35 cellular contexts compared by ENCODE assay signal in genomic region chr7:4214501-4215155, GRCh38.
"Had no signal": no experiment of that assay in that cellular context is flagged by ENCODE, and none has a peak within 500 bp of the region (broad histone marks: within the 10 kb centered on the region; RNA-seq: fewer than 3 reads in every experiment).

No MANE protein-coding gene starts in this region.

- H3K27ac Mint-ChIP-seq: activated B cell treated with CpG ODN at 0.5 μM for 24 hours; activated CD4-positive, alpha-beta memory T cell treated with anti-CD3 and anti-CD28 coated beads, Interleukin-2, amount 10 ng/mL, durations not matched to agents 7 days and 5 days; activated CD4-positive, alpha-beta T cell treated with anti-CD3 and anti-CD28 coated beads, Interleukin-2, amount 10 ng/mL, durations not matched to agents 7 days and 5 days; activated CD8-positive, alpha-beta memory T cell treated with anti-CD3 and anti-CD28 coated beads, Interleukin-2, amount 10 ng/mL, durations not matched to agents 7 days and 5 days; activated CD8-positive, alpha-beta T cell treated with anti-CD3 and anti-CD28 coated beads, Interleukin-2, amount 10 ng/mL, durations not matched to agents 7 days and 5 days; activated naive CD4-positive, alpha-beta T cell treated with anti-CD3 and anti-CD28 coated beads, Interleukin-2, amount 10 ng/mL, durations not matched to agents 7 days and 5 days; activated naive CD4-positive, alpha-beta T cell treated with anti-CD3 and anti-CD28 coated beads, Interleukin-2, amount 50 U/mL, for 24 hours; activated naive CD8-positive, alpha-beta T cell; activated naive CD8-positive, alpha-beta T cell treated with anti-CD3 and anti-CD28 coated beads, Interleukin-2, amount 10 ng/mL, durations not matched to agents 7 days and 5 days; activated naive CD8-positive, alpha-beta T cell treated with anti-CD3 and anti-CD28 coated beads, Interleukin-2, amount 50 U/mL, for 24 hours; activated T-cell treated with anti-CD3 and anti-CD28 coated beads, Interleukin-2, amount 50 U/mL, for 24 hours; activated T-helper 2 cell treated with anti-CD3 and anti-CD28 coated beads, Interferon-gamma antibody, Interleukin-2, Interleukin-4, amounts not matched to agents 10 μg/mL and 5 μg/mL and 100 μg/mL, durations not matched to agents 14 hours and 24 hours and 36 hours; brain; T-helper 1 cell treated with Interleukin-12 subunit alpha and Interleukin-12 subunit beta and Interleukin-4 antibody, amounts not matched to agents 30 μg/mL and 1 μg/mL, for 36 hours; T-helper 2 cell treated with Interferon-gamma antibody and Interleukin-4, amounts not matched to agents 5 μg/mL and 100 μg/mL, for 36 hours had no signal

- H3K9me3 ChIP-seq: ascending aorta had no signal

- H3K36me3 ChIP-seq: cardiac muscle cell had no signal

- H3K27me3 ChIP-seq: ascending aorta, cardiac muscle cell had no signal

- H3K4me1 ChIP-seq: ascending aorta had no signal

- H3K27me3 Mint-ChIP-seq: activated B cell treated with CpG ODN at 0.5 μM for 24 hours; activated CD4-positive, alpha-beta memory T cell treated with anti-CD3 and anti-CD28 coated beads, Interleukin-2, amount 10 ng/mL, durations not matched to agents 7 days and 5 days; activated CD4-positive, alpha-beta T cell treated with anti-CD3 and anti-CD28 coated beads, Interleukin-2, amount 10 ng/mL, durations not matched to agents 7 days and 5 days; activated CD8-positive, alpha-beta memory T cell treated with anti-CD3 and anti-CD28 coated beads, Interleukin-2, amount 10 ng/mL, durations not matched to agents 7 days and 5 days; activated naive CD4-positive, alpha-beta T cell treated with anti-CD3 and anti-CD28 coated beads, Interleukin-2, amount 10 ng/mL, durations not matched to agents 7 days and 5 days; activated naive CD4-positive, alpha-beta T cell treated with anti-CD3 and anti-CD28 coated beads, Interleukin-2, amount 50 U/mL, for 24 hours; activated naive CD8-positive, alpha-beta T cell; activated naive CD8-positive, alpha-beta T cell treated with anti-CD3 and anti-CD28 coated beads, Interleukin-2, amount 10 ng/mL, durations not matched to agents 7 days and 5 days; activated naive CD8-positive, alpha-beta T cell treated with anti-CD3 and anti-CD28 coated beads, Interleukin-2, amount 50 U/mL, for 24 hours; activated T-cell treated with anti-CD3 and anti-CD28 coated beads, Interleukin-2, amount 50 U/mL, for 24 hours; central memory CD8-positive, alpha-beta T cell had no signal

- H3K27ac ChIP-seq: ascending aorta, cardiac muscle cell, VCaP had no signal

- ATAC-seq: activated CD8-positive, alpha-beta memory T cell treated with anti-CD3 and anti-CD28 coated beads, Interleukin-2, amount 10 ng/mL, durations not matched to agents 7 days and 5 days; activated CD8-positive, alpha-beta T cell treated with anti-CD3 and anti-CD28 coated beads, Interleukin-2, amount 10 ng/mL, durations not matched to agents 7 days and 5 days; activated naive CD8-positive, alpha-beta T cell treated with anti-CD3 and anti-CD28 coated beads, Interleukin-2, amount 50 U/mL, for 24 hours had no signal

- H3K9me3 Mint-ChIP-seq: activated CD4-positive, alpha-beta memory T cell treated with anti-CD3 and anti-CD28 coated beads, Interleukin-2, amount 10 ng/mL, durations not matched to agents 7 days and 5 days; activated CD4-positive, alpha-beta T cell treated with anti-CD3 and anti-CD28 coated beads, Interleukin-2, amount 10 ng/mL, durations not matched to agents 7 days and 5 days; activated naive CD4-positive, alpha-beta T cell treated with anti-CD3 and anti-CD28 coated beads, Interleukin-2, amount 10 ng/mL, durations not matched to agents 7 days and 5 days; activated naive CD4-positive, alpha-beta T cell treated with anti-CD3 and anti-CD28 coated beads, Interleukin-2, amount 50 U/mL, for 24 hours; activated naive CD8-positive, alpha-beta T cell treated with anti-CD3 and anti-CD28 coated beads, Interleukin-2, amount 10 ng/mL, durations not matched to agents 7 days and 5 days; activated naive CD8-positive, alpha-beta T cell treated with anti-CD3 and anti-CD28 coated beads, Interleukin-2, amount 50 U/mL, for 24 hours; activated T-cell treated with anti-CD3 and anti-CD28 coated beads, Interleukin-2, amount 50 U/mL, for 24 hours; activated T-helper 2 cell treated with anti-CD3 and anti-CD28 coated beads, Interferon-gamma antibody, Interleukin-2, Interleukin-4, amounts not matched to agents 10 μg/mL and 5 μg/mL and 100 μg/mL, durations not matched to agents 14 hours and 24 hours and 36 hours; central memory CD8-positive, alpha-beta T cell; T-helper 1 cell treated with Interleukin-12 subunit alpha and Interleukin-12 subunit beta and Interleukin-4 antibody, amounts not matched to agents 30 μg/mL and 1 μg/mL, for 36 hours; T-helper 2 cell treated with Interferon-gamma antibody and Interleukin-4, amounts not matched to agents 5 μg/mL and 100 μg/mL, for 36 hours had no signal

- H3K4me3 ChIP-seq: ascending aorta, cardiac muscle cell had no signal

- H3K4me1 Mint-ChIP-seq: activated B cell treated with CpG ODN at 0.5 μM for 24 hours; activated CD4-positive, alpha-beta memory T cell treated with anti-CD3 and anti-CD28 coated beads, Interleukin-2, amount 10 ng/mL, durations not matched to agents 7 days and 5 days; activated CD4-positive, alpha-beta T cell treated with anti-CD3 and anti-CD28 coated beads, Interleukin-2, amount 10 ng/mL, durations not matched to agents 7 days and 5 days; activated CD8-positive, alpha-beta memory T cell treated with anti-CD3 and anti-CD28 coated beads, Interleukin-2, amount 10 ng/mL, durations not matched to agents 7 days and 5 days; activated naive CD4-positive, alpha-beta T cell treated with anti-CD3 and anti-CD28 coated beads, Interleukin-2, amount 10 ng/mL, durations not matched to agents 7 days and 5 days; activated naive CD4-positive, alpha-beta T cell treated with anti-CD3 and anti-CD28 coated beads, Interleukin-2, amount 50 U/mL, for 24 hours; activated naive CD8-positive, alpha-beta T cell treated with anti-CD3 and anti-CD28 coated beads, Interleukin-2, amount 10 ng/mL, durations not matched to agents 7 days and 5 days; activated naive CD8-positive, alpha-beta T cell treated with anti-CD3 and anti-CD28 coated beads, Interleukin-2, amount 50 U/mL, for 24 hours; central memory CD8-positive, alpha-beta T cell had no signal

- DNase-seq: activated B cell treated with CpG ODN at 0.5 μM for 24 hours; activated CD4-positive, alpha-beta memory T cell treated with anti-CD3 and anti-CD28 coated beads, Interleukin-2, amount 10 ng/mL, durations not matched to agents 7 days and 5 days; activated CD4-positive, alpha-beta T cell treated with anti-CD3 and anti-CD28 coated beads for 4 hours; activated CD4-positive, alpha-beta T cell treated with anti-CD3 and anti-CD28 coated beads, Interleukin-2, amount 10 ng/mL, durations not matched to agents 7 days and 5 days; activated CD4-positive, alpha-beta T cell treated with anti-CD3 and anti-CD28 coated beads, Interleukin-2, amount 50 U/mL, for 48 hours; activated CD4-positive, CD25-positive, alpha-beta regulatory T cell treated with anti-CD3 and anti-CD28 coated beads, Interleukin-2, amount 50 U/mL, for 72 hours; activated CD8-positive, alpha-beta memory T cell treated with anti-CD3 and anti-CD28 coated beads for 24 hours; activated CD8-positive, alpha-beta memory T cell treated with anti-CD3 and anti-CD28 coated beads, Interleukin-2, amount 10 ng/mL, durations not matched to agents 7 days and 5 days; activated CD8-positive, alpha-beta memory T cell treated with anti-CD3 and anti-CD28 coated beads, Interleukin-2, amount 50 U/mL, for 48 hours; activated CD8-positive, alpha-beta T cell treated with anti-CD3 and anti-CD28 coated beads, Interleukin-2, amount 10 ng/mL, durations not matched to agents 7 days and 5 days; activated effector memory CD4-positive, alpha-beta T cell treated with Interleukin-2 at 50 U/mL for 16 hours; activated gamma-delta T cell; activated naive CD4-positive, alpha-beta T cell treated with anti-CD3 and anti-CD28 coated beads, Interleukin-2, amount 10 ng/mL, durations not matched to agents 7 days and 5 days; activated naive CD4-positive, alpha-beta T cell treated with Interleukin-2 at 50 U/mL for 16 hours; activated naive CD8-positive, alpha-beta T cell treated with anti-CD3 and anti-CD28 coated beads, Interleukin-2, amount 10 ng/mL, durations not matched to agents 7 days and 5 days; activated naive CD8-positive, alpha-beta T cell treated with anti-CD3 and anti-CD28 coated beads, Interleukin-2, amount 50 U/mL, for 24 hours; activated T-cell treated with anti-CD3 and anti-CD28 coated beads, Interleukin-2, amount 50 U/mL, for 24 hours; activated T-cell treated with anti-CD3 and anti-CD28 coated beads, Interleukin-2, amount 50 U/mL, for 48 hours; amygdala; anterior cingulate cortex; caudate nucleus; cerebellar nuclear complex; T-helper 1 cell; T-helper 2 cell; T-helper 9 cell had no signal

- H3K4me3 Mint-ChIP-seq: activated B cell treated with CpG ODN at 0.5 μM for 24 hours; activated CD4-positive, alpha-beta memory T cell treated with anti-CD3 and anti-CD28 coated beads, Interleukin-2, amount 10 ng/mL, durations not matched to agents 7 days and 5 days; activated CD4-positive, alpha-beta T cell treated with anti-CD3 and anti-CD28 coated beads, Interleukin-2, amount 10 ng/mL, durations not matched to agents 7 days and 5 days; activated CD8-positive, alpha-beta memory T cell treated with anti-CD3 and anti-CD28 coated beads, Interleukin-2, amount 10 ng/mL, durations not matched to agents 7 days and 5 days; activated CD8-positive, alpha-beta T cell treated with anti-CD3 and anti-CD28 coated beads, Interleukin-2, amount 10 ng/mL, durations not matched to agents 7 days and 5 days; activated naive CD4-positive, alpha-beta T cell treated with anti-CD3 and anti-CD28 coated beads, Interleukin-2, amount 10 ng/mL, durations not matched to agents 7 days and 5 days; activated naive CD4-positive, alpha-beta T cell treated with anti-CD3 and anti-CD28 coated beads, Interleukin-2, amount 50 U/mL, for 24 hours; activated naive CD8-positive, alpha-beta T cell; activated naive CD8-positive, alpha-beta T cell treated with anti-CD3 and anti-CD28 coated beads, Interleukin-2, amount 10 ng/mL, durations not matched to agents 7 days and 5 days; activated naive CD8-positive, alpha-beta T cell treated with anti-CD3 and anti-CD28 coated beads, Interleukin-2, amount 50 U/mL, for 24 hours; activated T-cell treated with anti-CD3 and anti-CD28 coated beads, Interleukin-2, amount 50 U/mL, for 24 hours; brain; central memory CD8-positive, alpha-beta T cell; T-helper 1 cell treated with Interleukin-12 subunit alpha and Interleukin-12 subunit beta and Interleukin-4 antibody, amounts not matched to agents 30 μg/mL and 1 μg/mL, for 36 hours; T-helper 2 cell treated with Interferon-gamma antibody and Interleukin-4, amounts not matched to agents 5 μg/mL and 100 μg/mL, for 36 hours had no signal

- H3K36me3 Mint-ChIP-seq: activated CD8-positive, alpha-beta memory T cell treated with anti-CD3 and anti-CD28 coated beads, Interleukin-2, amount 10 ng/mL, durations not matched to agents 7 days and 5 days; activated naive CD4-positive, alpha-beta T cell treated with anti-CD3 and anti-CD28 coated beads, Interleukin-2, amount 10 ng/mL, durations not matched to agents 7 days and 5 days; activated naive CD4-positive, alpha-beta T cell treated with anti-CD3 and anti-CD28 coated beads, Interleukin-2, amount 50 U/mL, for 24 hours; activated naive CD8-positive, alpha-beta T cell; activated naive CD8-positive, alpha-beta T cell treated with anti-CD3 and anti-CD28 coated beads, Interleukin-2, amount 10 ng/mL, durations not matched to agents 7 days and 5 days had no signal
